9 cellular contexts compared by ENCODE assay signal in genomic region chr2:205686231-205687017, GRCh38. TPM values are rescaled to one million over a fixed set of nuclear protein-coding genes. Genes with fewer than 3 reads are reported as not detected.
DNase-seq lines count a peak whose midpoint lies in the region; ATAC-seq, FAIRE-seq and TF ChIP-seq lines count a peak whose summit lies in the region.
"Had no signal": no experiment of that assay in that cellular context is flagged by ENCODE, and none has a peak within 500 bp of the region (broad histone marks: within the 10 kb centered on the region; RNA-seq: fewer than 3 reads in every experiment).

No MANE protein-coding gene starts in this region.

- CTCF ChIA-PET in CD4-positive, alpha-beta T cell (lab: Charles Lee), result no interaction called here

- H3K4me3 ChIP-seq in Peyer's patch, result peak overlapping the region; percentile 29 to 76 (median 53)
- peak overlapping the region; percentile 55 to 80 (median 64) for H3K4me3 ChIP-seq in esophagus squamous epithelium

- TF ChIP-seq POLR2A in Peyer's patch (IDR thresholded peaks at IDR 0.05) (no peak), esophagus squamous epithelium (IDR thresholded peaks at IDR 0.05) (no peak)

- H3K36me3 Mint-ChIP-seq in CD4-positive, alpha-beta T cell (ENCODE audit: low read depth), result no peaks in the 10 kb centered on the region
- peaks cover 9% of the 10 kb centered on the region for H3K36me3 Mint-ChIP-seq in osteocyte (ENCODE audit: unreplicated experiment)

- H3K4me3 Mint-ChIP-seq in CD4-positive, alpha-beta T cell, result peak overlapping the region; percentile 63
- peak overlapping the region; percentile 83 for H3K4me3 Mint-ChIP-seq in osteocyte (ENCODE audit: unreplicated experiment)

- H3K9me3 ChIP-seq in CD4-positive, alpha-beta T cell (ENCODE audit: control insufficient read depth, low read length), result no peaks in the 10 kb centered on the region
- no peaks in the 10 kb centered on the region for H3K9me3 ChIP-seq in Peyer's patch
- H3K9me3 ChIP-seq in esophagus squamous epithelium, result no peaks in the 10 kb centered on the region
- H3K9me3 ChIP-seq: neutrophil had no signal

- no peak overlapping the region for H3K27ac ChIP-seq in CD4-positive, alpha-beta T cell (ENCODE audit: low read depth, low read length)
- H3K27ac ChIP-seq in Peyer's patch (peak overlapping the region in 3 of 4 donors; percentile 48 to 83 (median 59)), esophagus squamous epithelium (peak overlapping the region; percentile 86 to 95 (median 90))
- H3K27ac ChIP-seq: neutrophil had no signal

- POLR2A ChIA-PET in CD4-positive, alpha-beta T cell (lab: Charles Lee), result no interaction called here

- peaks cover 58% of the 10 kb centered on the region for H3K27me3 ChIP-seq in CD4-positive, alpha-beta T cell (ENCODE audit: control insufficient read depth, insufficient read depth, low read length)
- H3K27me3 ChIP-seq in Peyer's patch (peaks cover 0 to 4% of the 10 kb centered on the region in 2 donors), esophagus squamous epithelium (peaks cover 0 to 30% (median 0%) of the 10 kb centered on the region in 4 donors)

- H3K27me3 Mint-ChIP-seq in CD4-positive, alpha-beta T cell, result peaks cover 70% of the 10 kb centered on the region
- no peaks in the 10 kb centered on the region for H3K27me3 Mint-ChIP-seq in osteocyte (ENCODE audit: unreplicated experiment)

- peaks cover 37% of the 10 kb centered on the region for H3K4me1 Mint-ChIP-seq in CD4-positive, alpha-beta T cell (ENCODE audit: low read depth)
- peaks cover 66% of the 10 kb centered on the region for H3K4me1 Mint-ChIP-seq in osteocyte (ENCODE audit: unreplicated experiment)

- H3K9me3 Mint-ChIP-seq in CD4-positive, alpha-beta T cell, result no peaks in the 10 kb centered on the region
- no peaks in the 10 kb centered on the region for H3K9me3 Mint-ChIP-seq in osteocyte (ENCODE audit: unreplicated experiment)

- peaks cover 0 to 45% (median 8%) of the 10 kb centered on the region in 4 donors for H3K4me1 ChIP-seq in Peyer's patch
- H3K4me1 ChIP-seq in esophagus squamous epithelium, result peaks cover 15 to 95% (median 15%) of the 10 kb centered on the region in 3 donors

- no peak overlapping the region for H3K27ac Mint-ChIP-seq in CD4-positive, alpha-beta T cell
- H3K27ac Mint-ChIP-seq in osteocyte (ENCODE audit: unreplicated experiment), result no peak overlapping the region

- no peak for DNase-seq in CD4-positive, alpha-beta T cell
- peak in 1 of 3 donors; percentile 45 for DNase-seq in Peyer's patch
- DNase-seq in esophagus squamous epithelium (lab: John Stamatoyannopoulos, UW), result no peak
- DNase-seq in osteocyte (ENCODE audit: extremely low spot score, unreplicated experiment), result no peak
- DNase-seq in hippocampal formation (lab: John Stamatoyannopoulos, UW), result no peak
- DNase-seq in D721Med (ENCODE audit: insufficient read length, low spot score), result no peak
- DNase-seq in omental fat pad (ENCODE audit: low spot score), result no peak
- no peak for DNase-seq in NCI-H524 treated with DMSO at 0.1 percent for 48 hours (lab: John Stamatoyannopoulos, UW)

- H3K36me3 ChIP-seq in Peyer's patch (no peaks in the 10 kb centered on the region), esophagus squamous epithelium (no peaks in the 10 kb centered on the region)
- H3K36me3 ChIP-seq: neutrophil had no signal

- no peak for FAIRE-seq in D721Med (lab: Jason Lieb, UNC)

- 21 to 25% methylated on average over 20 to 41 of the region's 43 CpGs for WGBS in esophagus squamous epithelium, 2 donors

- TF ChIP-seq CTCF in CD4-positive, alpha-beta T cell (IDR thresholded peaks at IDR 0.05), result no peak
- TF ChIP-seq CTCF in Peyer's patch (IDR thresholded peaks at IDR 0.05) (no peak), esophagus squamous epithelium (IDR thresholded peaks at IDR 0.05) (no peak), osteocyte (IDR thresholded peaks at IDR 0.05) (peak; percentile 31), D721Med (IDR thresholded peaks at IDR 0.05; ENCODE audit: insufficient read depth, missing control alignments) (no peak), omental fat pad (IDR thresholded peaks at IDR 0.05) (no peak)

- ATAC-seq in CD4-positive, alpha-beta T cell (ENCODE audit: poor library complexity), result no peak
- ATAC-seq in omental fat pad (ENCODE audit: low FRiP score), result no peak

- intact Hi-C loops in CD4-positive, alpha-beta T cell (cut with DNase I, micrococcal nuclease), result no loop called here
- intact Hi-C loops in esophagus squamous epithelium (cut with DNase I), result loop anchor here (10.0 kb wide), 1 partner anchor 58 kb away; no protein-coding TSS in a partner anchor

RNA-seq across cellular contexts. Expression of gene NRP2, which starts 4.1 kb away (rescaled TPM):
- under 1 TPM in 1 of 2 experiments, not detected in 1; 0.19 TPM for total RNA-seq in CD4-positive, alpha-beta T cell
- total RNA-seq in Peyer's patch, result 10 to 100 TPM in 3 of 4 donors, 1 to 10 TPM in 1; 4.9 to 22.4 (median 14.5) TPM
- total RNA-seq in esophagus squamous epithelium, result 10 to 100 TPM in 3 of 4 donors, 1 to 10 TPM in 1; 7.1 to 58.6 (median 21.4) TPM
- 52.4 and 58.4 TPM in 2 replicates for total RNA-seq in osteocyte
- total RNA-seq in omental fat pad, result 100 to 1,000 TPM in 1 of 4 donors, 10 to 100 TPM in 3; 41.1 to 119 (median 52.4) TPM

Comparison
In these comparisons a context has a peak if more than half of its experiments do, and no peak if none do; other contexts are left out.
1. RNA of gene NRP2, which starts 4.1 kb away (total RNA-seq): 41.1 to 119 TPM in omental fat pad, 52.4 to 58.4 TPM in osteocyte, 7.1 to 58.6 TPM in esophagus squamous epithelium and 4.9 to 22.4 TPM in Peyer's patch; 0.19 TPM in CD4-positive, alpha-beta T cell; every median in the first group is over 4 times any median in the second.